ENCODE assay signal across 28 cellular contexts in the genomic region with DNA sequence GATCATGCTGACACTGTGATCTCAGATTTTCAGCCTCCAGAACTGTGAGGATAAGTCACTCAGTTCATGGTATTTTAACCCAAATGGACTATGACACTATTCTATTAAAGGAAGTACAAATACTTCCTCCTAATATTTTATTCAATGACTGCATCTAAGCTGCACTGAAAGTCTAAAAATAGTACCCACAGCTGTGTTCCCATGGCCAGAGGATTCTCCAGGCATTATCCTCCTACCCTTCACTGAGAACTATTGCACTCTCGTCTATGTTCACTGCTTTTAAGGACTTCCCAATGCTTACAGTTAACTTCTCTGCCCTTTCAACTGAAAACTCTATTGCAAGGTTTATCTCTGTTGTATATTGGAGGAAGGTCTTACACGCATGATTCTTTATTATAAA. TPM values are rescaled to one million over a fixed set of nuclear protein-coding genes. Genes with fewer than 3 reads are reported as not detected.
"Had no signal": no experiment of that assay in that cellular context is flagged by ENCODE, and none has a peak within 500 bp of the region (broad histone marks: within the 10 kb centered on the region; RNA-seq: fewer than 3 reads in every experiment).

No MANE protein-coding gene starts in this region.

- ATAC-seq: activated naive CD8-positive, alpha-beta T cell treated with anti-CD3 and anti-CD28 coated beads, Interleukin-2, amount 50 U/mL, for 24 hours; activated T-cell treated with anti-CD3 and anti-CD28 coated beads, Interleukin-2, amount 50 U/mL, for 4 hours; Panc1; SK-N-SH treated with all-trans-retinoic acid at 6 μM for 48 hours; T-cell; T-helper 17 cell had no signal

- H3K27ac ChIP-seq: KMS-11, VCaP had no signal

- H3K4me2 ChIP-seq: KMS-11 had no signal

- FAIRE-seq: bronchial epithelial cell had no signal

- H3K9ac ChIP-seq: KMS-11 had no signal

- DNase-seq: activated B cell treated with CpG ODN at 0.5 μM for 24 hours; activated CD4-positive, alpha-beta memory T cell treated with anti-CD3 and anti-CD28 coated beads for 36 hours; activated CD4-positive, alpha-beta T cell treated with anti-CD3 and anti-CD28 coated beads for 4 hours; activated CD4-positive, alpha-beta T cell treated with anti-CD3 and anti-CD28 coated beads, Interleukin-2, amount 50 U/mL, for 1 hour; activated CD4-positive, CD25-positive, alpha-beta regulatory T cell treated with anti-CD3 and anti-CD28 coated beads, Interleukin-2, amount 50 U/mL, for 72 hours; activated CD8-positive, alpha-beta memory T cell treated with anti-CD3 and anti-CD28 coated beads, Interleukin-2, amount 50 U/mL, for 4 hours; activated effector memory CD4-positive, alpha-beta T cell treated with Interleukin-2 at 50 U/mL for 16 hours; activated naive CD4-positive, alpha-beta T cell treated with anti-CD3 and anti-CD28 coated beads, Interleukin-2, amount 10 ng/mL, durations not matched to agents 7 days and 5 days; activated naive CD8-positive, alpha-beta T cell treated with anti-CD3 and anti-CD28 coated beads, Interleukin-2, amount 50 U/mL, for 24 hours; activated T-cell treated with anti-CD3 and anti-CD28 coated beads for 4 hours; activated T-cell treated with anti-CD3 and anti-CD28 coated beads, Interleukin-2, amount 50 U/mL, for 4 hours; anterior cingulate cortex; MM.1S; MV-4-11; NCI-H1092; NCI-H1436 treated with DMSO at 0.1 percent for 48 hours; NCI-H1694 treated with DMSO at 0.1 percent for 48 hours; NCI-H2029; NCI-H345; NCI-H524 treated with DMSO at 0.1 percent for 48 hours; SIG-M5; T-cell; T-helper 17 cell had no signal

RNA-seq across cellular contexts. Expression of a gene that starts 15.2 kb away (rescaled TPM):
- total RNA-seq: activated B cell treated with CpG ODN at 0.5 μM for 24 hours; activated CD4-positive, alpha-beta memory T cell treated with anti-CD3 and anti-CD28 coated beads for 36 hours; T-helper 17 cell had no signal
